Comparison of ENCODE assay signal across 14 cellular contexts in the genomic region with DNA sequence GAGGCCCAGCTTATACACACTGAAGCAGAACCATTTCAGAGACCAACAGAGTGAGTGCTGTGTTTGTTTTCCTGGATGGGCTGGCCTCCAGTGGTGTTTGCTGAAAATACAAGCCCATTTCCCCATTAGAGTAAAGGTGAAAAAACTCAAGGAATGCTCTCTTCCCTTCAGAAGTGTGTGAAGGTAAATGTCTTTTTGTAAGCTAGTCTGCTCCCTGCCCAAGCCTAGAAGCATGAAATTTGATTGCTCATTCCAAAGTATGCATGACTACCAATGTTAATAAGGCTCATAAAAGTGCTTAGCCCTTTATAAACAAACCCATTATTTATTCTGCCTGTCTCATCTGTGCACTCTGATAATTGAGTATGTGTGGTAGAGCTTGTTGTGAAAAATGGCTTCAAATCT. TPM values are rescaled to one million over a fixed set of nuclear protein-coding genes. Genes with fewer than 3 reads are reported as not detected.
DNase-seq lines count a peak whose midpoint lies in the region; ATAC-seq and TF ChIP-seq lines count a peak whose summit lies in the region.
"Had no signal": no experiment of that assay in that cellular context is flagged by ENCODE, and none has a peak within 500 bp of the region (broad histone marks: within the 10 kb centered on the region; RNA-seq: fewer than 3 reads in every experiment).

No MANE protein-coding gene starts in this region.

- H3K27ac ChIP-seq in lung (ENCODE audit: low read depth in 1 of 2, low read length in 1 of 2) (no peak overlapping the region), tibial artery (no peak overlapping the region)

- H3K4me1 ChIP-seq in lung (ENCODE audit: control insufficient read depth in 2 of 2, insufficient read depth in 2 of 2, low read length in 2 of 2), result peaks cover 0 to 4% of the 10 kb centered on the region in 2 donors
- H3K4me1 ChIP-seq in tibial artery, result no peaks in the 10 kb centered on the region

- peak; percentile 74 for DNase-seq in BJ (ENCODE audit: low read depth)
- DNase-seq in HFF-Myc (ENCODE audit: extremely low read depth, low read depth), result peak; percentile 7
- peak; percentile 56 for DNase-seq in astrocyte of the hippocampus (ENCODE audit: low read depth, low spot score)
- DNase-seq in lung (ENCODE audit: low spot score), result no peak
- no peak for DNase-seq in RKO (ENCODE audit: low spot score)
- no peak for DNase-seq in activated CD4-positive, alpha-beta T cell treated with anti-CD3 and anti-CD28 coated beads, Interleukin-2, amount 50 U/mL, for 4 hours
- no peak for DNase-seq in tibial artery
- DNase-seq in stimulated activated CD8-positive, alpha-beta memory T cell treated with anti-CD3 and anti-CD28 coated beads, Interleukin-4, amount 100 ng/mL, for 48 hours, result no peak
- DNase-seq: amniotic stem cell; CD4-positive, alpha-beta T cell; NCI-H1092 treated with DMSO at 0.1 percent for 48 hours; nephron progenitor cell had no signal

- H3K4me3 ChIP-seq in BJ (ENCODE audit: low read depth, low read length), result no peak overlapping the region
- H3K4me3 ChIP-seq in HFF-Myc (replicated peaks; ENCODE audit: low read depth, low read length), result no peak overlapping the region
- H3K4me3 ChIP-seq in lung, result no peak overlapping the region
- no peak overlapping the region for H3K4me3 ChIP-seq in tibial artery

- H3K9me3 ChIP-seq in lung (ENCODE audit: control insufficient read depth in 2 of 2, insufficient read depth in 1 of 2, low read length in 1 of 2) (no peaks in the 10 kb centered on the region), tibial artery (no peaks in the 10 kb centered on the region)

- peak; percentile 77 for ATAC-seq in lung (ENCODE audit: insufficient read depth, low FRiP score)

- CTCF ChIA-PET in BJ (lab: Yijun Ruan, JAX), result interaction anchor here (2.5 to 4.4 kb wide), 2 partner anchors 128 to 134 kb away, joined by 13 to 29 read pairs; no protein-coding TSS in a partner anchor

- POLR2A ChIA-PET in BJ (lab: Charles Lee), result no interaction called here

- no peaks in the 10 kb centered on the region for H3K36me3 ChIP-seq in BJ (ENCODE audit: control insufficient read depth, insufficient read depth, low read length)
- no peaks in the 10 kb centered on the region for H3K36me3 ChIP-seq in lung (ENCODE audit: control insufficient read depth in 2 of 2, insufficient read depth in 2 of 2, low read length in 2 of 2)
- no peaks in the 10 kb centered on the region for H3K36me3 ChIP-seq in tibial artery

- TF ChIP-seq CTCF in BJ (IDR thresholded peaks at IDR 0.05; ENCODE audit: insufficient read depth, low read depth, low read length), result 0 out of 2 replicates have a peak, but pooled peaks have one; percentile 4
- TF ChIP-seq CTCF in HFF-Myc (IDR thresholded peaks at IDR 0.05; ENCODE audit: low read depth, low read length, missing control alignments), result no peak
- TF ChIP-seq CTCF in lung (IDR thresholded peaks at IDR 0.05; ENCODE audit: control extremely low read depth, extremely low read depth), result no peak
- no peak for TF ChIP-seq CTCF in tibial artery (IDR thresholded peaks at IDR 0.05)

- no peaks in the 10 kb centered on the region for H3K27me3 ChIP-seq in BJ (ENCODE audit: control insufficient read depth, insufficient read depth, low read length)
- H3K27me3 ChIP-seq in lung (ENCODE audit: control insufficient read depth, insufficient read depth), result no peaks in the 10 kb centered on the region
- no peaks in the 10 kb centered on the region for H3K27me3 ChIP-seq in tibial artery

- intact Hi-C loops in tibial artery (cut with DNase I; ENCODE audit: low total_unique reads), result no loop called here

RNA-seq across cellular contexts. Expression of gene ADGRF1, which starts 59.1 kb away (rescaled TPM):
- polyA plus RNA-seq in BJ (2011; rRNA removed) (not detected in 2 replicates), lung (10 to 100 TPM; 10.5 to 23.3 TPM)
- not detected in 2 replicates for polyA minus RNA-seq in BJ (2011; rRNA and poly(A)+ RNA removed)
- total RNA-seq in lung, result 10 to 100 TPM in 1 of 2 donors, 1 to 10 TPM in 1; 4.0 to 14.8 TPM
- total RNA-seq: activated CD8-positive, alpha-beta memory T cell treated with anti-CD3 and anti-CD28 coated beads for 36 hours; CD4-positive, alpha-beta T cell; subcutaneous adipose tissue had no signal

Comparison
In these comparisons a context has a peak if more than half of its experiments do, and no peak if none do; other contexts are left out.
1. DNase-seq: peak in BJ (single experiment), HFF-Myc (single experiment) and astrocyte of the hippocampus (single experiment); none in lung (single experiment), RKO (single experiment), activated CD4-positive, alpha-beta T cell treated with anti-CD3 and anti-CD28 coated beads, Interleukin-2, amount 50 U/mL, for 4 hours (0 of 2), tibial artery (0 of 2) and stimulated activated CD8-positive, alpha-beta memory T cell treated with anti-CD3 and anti-CD28 coated beads, Interleukin-4, amount 100 ng/mL, for 48 hours (single experiment).
2. RNA of gene ADGRF1, which starts 59.1 kb away (polyA plus RNA-seq): 10.5 to 23.3 TPM in lung; not detected in BJ; every median in the first group is over 10 times any median in the second.